In genomic region chr16:59154295-59154694, GRCh38 we compare ENCODE assay signal across 7 cellular contexts.
"Had no signal": no experiment of that assay in that cellular context is flagged by ENCODE, and none has a peak within 500 bp of the region (broad histone marks: within the 10 kb centered on the region; RNA-seq: fewer than 3 reads in every experiment).

No MANE protein-coding gene starts in this region.

- DNase-seq: GM23248, GOT3, H7, HFFc6 had no signal

- H3K27me3 Mint-ChIP-seq: IgD-negative memory B cell had no signal

- H3K36me3 Mint-ChIP-seq: IgD-negative memory B cell had no signal

- H3K4me3 ChIP-seq: GM23248, HAP-1 had no signal

- H3K4me1 ChIP-seq: HAP-1 had no signal

- H3K27ac ChIP-seq: GM23248, HL-60 had no signal

- H3K4me3 Mint-ChIP-seq: HFFc6, IgD-negative memory B cell had no signal

- H2AFZ ChIP-seq: GM23248 had no signal

- H3K9me3 Mint-ChIP-seq: HFFc6 had no signal

- H3K27ac Mint-ChIP-seq: HFFc6, IgD-negative memory B cell had no signal

- H3K9ac ChIP-seq: GM23248 had no signal

- H3K9me3 ChIP-seq: HAP-1 had no signal

- H3K36me3 ChIP-seq: HAP-1 had no signal
